Comparison of ENCODE assay signal across 1 cellular context in the genomic region with DNA sequence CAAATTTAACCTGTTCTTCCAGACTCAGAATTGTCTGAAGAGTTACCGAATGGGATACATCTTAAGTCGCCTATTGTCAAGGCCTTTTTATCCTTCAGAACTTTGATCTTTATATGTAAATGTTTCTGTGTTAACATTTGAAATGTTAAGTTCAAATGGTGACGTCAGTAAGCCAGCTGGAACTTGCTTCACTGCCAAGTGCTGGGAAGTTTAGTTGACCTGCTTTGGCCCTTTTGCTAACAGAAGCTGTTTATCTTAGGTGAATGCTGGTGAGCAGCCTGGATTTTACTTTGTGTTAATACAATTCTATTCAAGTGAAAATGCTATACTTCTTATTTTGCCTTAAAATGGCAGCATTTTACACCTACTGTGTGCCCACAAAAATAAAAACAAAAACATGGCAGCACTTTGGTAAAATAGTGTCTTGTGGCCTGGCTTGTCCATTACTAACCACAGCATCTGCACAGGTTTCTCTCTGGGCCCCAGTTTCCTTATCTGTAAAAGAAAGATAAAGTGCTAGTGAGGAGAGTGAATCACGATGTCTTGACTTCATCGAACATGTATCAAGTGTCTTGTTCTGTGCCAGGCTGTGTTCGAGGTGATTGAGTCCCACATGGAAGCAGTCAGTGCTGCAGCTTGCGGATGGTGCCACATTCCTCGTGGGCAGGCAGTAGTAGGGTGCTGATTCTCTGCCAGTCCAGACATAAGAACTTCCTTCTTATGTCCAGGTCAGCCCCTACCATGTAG.
A peak's percentile ranks its signal among the peaks of the same experiment; 100 is the strongest.
TF ChIP-seq lines count a peak whose summit lies in the region.

No MANE protein-coding gene starts in this region.

TF ChIP-seq in H1, 55 proteins besides CTCF, POLR2A, EP300 and RAD21:
- TF ChIP-seq, protein P1, sequence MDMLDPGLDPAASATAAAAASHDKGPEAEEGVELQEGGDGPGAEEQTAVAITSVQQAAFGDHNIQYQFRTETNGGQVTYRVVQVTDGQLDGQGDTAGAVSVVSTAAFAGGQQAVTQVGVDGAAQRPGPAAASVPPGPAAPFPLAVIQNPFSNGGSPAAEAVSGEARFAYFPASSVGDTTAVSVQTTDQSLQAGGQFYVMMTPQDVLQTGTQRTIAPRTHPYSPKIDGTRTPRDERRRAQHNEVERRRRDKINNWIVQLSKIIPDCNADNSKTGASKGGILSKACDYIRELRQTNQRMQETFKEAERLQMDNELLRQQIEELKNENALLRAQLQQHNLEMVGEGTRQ (IDR thresholded peaks at IDR 0.05; ENCODE audit: low read length) = no peak
- 0 out of 2 replicates have a peak, but pooled peaks have one; percentile 13 for TF ChIP-seq CEBPB (IDR thresholded peaks at IDR 0.05; ENCODE audit: low read depth, low read length)
- TF ChIP-seq JUND (IDR thresholded peaks at IDR 0.05; ENCODE audit: low read length) = peak; percentile 67
